21 cellular contexts compared by ENCODE assay signal in the genomic region with DNA sequence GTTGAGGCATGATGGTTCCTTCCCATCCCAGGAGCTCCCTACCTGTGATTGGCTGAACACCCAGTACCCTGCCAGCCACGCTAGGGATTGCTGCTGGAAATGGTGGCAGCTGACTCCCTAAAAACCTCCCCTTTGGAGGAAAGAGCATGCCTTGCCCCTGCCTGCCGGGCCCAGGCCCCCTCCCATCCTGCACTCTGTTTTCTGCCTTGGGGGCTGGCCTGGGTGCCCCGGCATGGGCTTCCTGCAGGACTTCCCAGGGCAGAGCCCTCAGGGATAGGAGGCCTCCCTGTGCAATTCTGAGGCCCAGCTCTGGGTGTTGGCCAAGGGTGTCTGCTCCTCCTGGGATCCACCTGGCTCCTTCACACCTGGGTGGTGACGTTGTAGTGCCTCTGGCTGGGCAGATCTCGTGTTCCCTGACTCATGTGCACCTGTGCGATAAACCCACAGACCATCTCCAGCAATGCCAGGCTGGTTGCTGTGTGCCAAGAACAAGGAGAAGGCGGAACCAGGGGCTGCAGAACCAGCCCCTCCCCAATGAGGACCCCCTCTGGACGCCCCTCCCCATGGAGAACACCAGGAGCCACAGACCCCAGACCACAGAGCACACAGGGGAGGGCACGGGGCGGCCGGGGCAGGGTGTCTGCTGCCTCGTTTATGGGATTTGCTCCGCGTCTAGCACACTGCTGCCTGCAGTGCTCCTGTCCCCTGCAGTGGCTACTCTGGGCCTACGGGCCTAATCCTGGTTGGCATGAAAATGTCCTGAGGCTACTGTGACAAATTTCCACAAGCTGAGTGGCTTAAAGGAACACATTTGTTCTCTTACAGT.
"Had no signal": no experiment of that assay in that cellular context is flagged by ENCODE, and none has a peak within 500 bp of the region (broad histone marks: within the 10 kb centered on the region; RNA-seq: fewer than 3 reads in every experiment).

No MANE protein-coding gene starts in this region.

- H3K4me3 Mint-ChIP-seq: activated naive CD4-positive, alpha-beta T cell treated with anti-CD3 and anti-CD28 coated beads, Interleukin-2, amount 50 U/mL, for 24 hours; T-helper 17 cell had no signal

- H3K36me3 Mint-ChIP-seq: activated naive CD4-positive, alpha-beta T cell treated with anti-CD3 and anti-CD28 coated beads, Interleukin-2, amount 50 U/mL, for 24 hours had no signal

- DNase-seq: activated CD4-positive, alpha-beta T cell treated with anti-CD3 and anti-CD28 coated beads for 1 hour; activated CD8-positive, alpha-beta memory T cell treated with anti-CD3 and anti-CD28 coated beads for 24 hours; activated CD8-positive, alpha-beta memory T cell treated with anti-CD3 and anti-CD28 coated beads, Interleukin-2, amount 50 U/mL, for 48 hours; activated gamma-delta T cell; activated T-cell treated with anti-CD3 and anti-CD28 coated beads, Interleukin-2, amount 50 U/mL, for 48 hours; effector CD8-positive, alpha-beta T cell; kidney; left lung; stimulated activated CD4-positive, alpha-beta T cell treated with anti-CD3 and anti-CD28 coated beads, Interleukin-2, amount 100 ng/mL, for 24 hours; stimulated activated naive CD8-positive, alpha-beta T cell treated with anti-CD3 and anti-CD28 coated beads, Interleukin-15, Interleukin-2, amounts not matched to agents 100 U/mL and 50 U/mL, for 24 hours; substantia nigra; T-helper 17 cell; transverse colon; WERI-Rb-1 had no signal

- H3K27me3 Mint-ChIP-seq: activated naive CD4-positive, alpha-beta T cell treated with anti-CD3 and anti-CD28 coated beads, Interleukin-2, amount 50 U/mL, for 24 hours; T-helper 17 cell had no signal

- H3K4me1 Mint-ChIP-seq: activated naive CD4-positive, alpha-beta T cell treated with anti-CD3 and anti-CD28 coated beads, Interleukin-2, amount 50 U/mL, for 24 hours; T-helper 17 cell had no signal

- ATAC-seq: left lung; psoas muscle; right cardiac atrium; stimulated activated naive CD8-positive, alpha-beta T cell treated with anti-CD3 and anti-CD28 coated beads, Interleukin-15, Interleukin-2, amounts not matched to agents 100 U/mL and 50 U/mL, for 24 hours; T-helper 17 cell had no signal

- H3K4me3 ChIP-seq: ascending aorta, left lung, psoas muscle, transverse colon, vagina had no signal

- H3K9me3 Mint-ChIP-seq: activated naive CD4-positive, alpha-beta T cell treated with anti-CD3 and anti-CD28 coated beads, Interleukin-2, amount 50 U/mL, for 24 hours had no signal

- H3K27ac Mint-ChIP-seq: activated naive CD4-positive, alpha-beta T cell treated with anti-CD3 and anti-CD28 coated beads, Interleukin-2, amount 50 U/mL, for 24 hours; T-helper 17 cell had no signal

- H3K27me3 ChIP-seq: ascending aorta, left lung, transverse colon, vagina had no signal

- FAIRE-seq: endothelial cell of umbilical vein, frontal cortex, kidney had no signal

- H3K27ac ChIP-seq: ascending aorta, left lung, psoas muscle, transverse colon, vagina, WERI-Rb-1 had no signal

- H3K9me3 ChIP-seq: ascending aorta, left lung, psoas muscle, transverse colon, vagina had no signal

- H3K36me3 ChIP-seq: vagina had no signal

- H3K4me1 ChIP-seq: psoas muscle had no signal
